In the genomic region with DNA sequence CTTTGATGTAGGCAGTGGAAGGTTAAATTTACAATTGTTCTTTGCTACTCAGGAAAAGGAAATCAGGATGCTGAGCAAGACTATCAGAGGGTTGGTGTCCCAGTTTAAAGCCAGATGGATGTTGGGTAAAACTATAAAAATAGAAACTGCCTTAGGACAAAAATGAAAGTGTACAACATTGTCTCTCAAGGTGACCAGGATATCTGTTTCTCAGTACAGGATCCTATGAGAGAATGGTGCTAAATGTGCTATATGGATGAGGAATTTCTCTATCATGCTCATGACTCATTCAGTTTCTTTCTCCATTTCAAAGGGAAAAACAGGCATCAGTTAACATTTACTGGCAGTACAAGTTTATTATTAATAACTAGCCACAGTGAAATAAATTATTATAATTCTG, we compare ENCODE assay signal across 14 cellular contexts.
DNase-seq lines count a peak whose midpoint lies in the region; ATAC-seq and TF ChIP-seq lines count a peak whose summit lies in the region.
"Had no signal": no experiment of that assay in that cellular context is flagged by ENCODE, and none has a peak within 500 bp of the region (broad histone marks: within the 10 kb centered on the region; RNA-seq: fewer than 3 reads in every experiment).

No MANE protein-coding gene starts in this region.

- intact Hi-C loops in Right ventricle myocardium inferior (cut with DNase I), result no loop called here

- H3K36me3 ChIP-seq in right atrium auricular region, result no peaks in the 10 kb centered on the region
- peaks cover 0 to 4% of the 10 kb centered on the region in 2 experiments for H3K36me3 ChIP-seq in SK-N-SH (replicated peaks in 1 of 2; ENCODE audit: control insufficient read depth in 1 of 2, insufficient read depth in 2 of 2, low read length in 1 of 2)

- CTCF ChIA-PET in SK-N-SH (lab: Yijun Ruan, JAX), result no interaction called here

- no peaks in the 10 kb centered on the region for H3K9me3 Mint-ChIP-seq in osteocyte (ENCODE audit: unreplicated experiment)
- H3K9me3 Mint-ChIP-seq: central memory CD8-positive, alpha-beta T cell; endodermal cell had no signal

- H3K36me3 Mint-ChIP-seq in osteocyte (ENCODE audit: unreplicated experiment), result no peaks in the 10 kb centered on the region

- no peaks in the 10 kb centered on the region for H3K4me1 ChIP-seq in right atrium auricular region
- H3K4me1 ChIP-seq in SK-N-SH (ENCODE audit: control insufficient read depth in 1 of 2, insufficient read depth in 2 of 2, low read depth in 1 of 2, low read length in 1 of 2), result no peaks in the 10 kb centered on the region

- POLR2A ChIA-PET in SK-N-SH (lab: Yijun Ruan, JAX), result no interaction called here

- no peaks in the 10 kb centered on the region; the same call in 1 of the 2 replicates for H3K79me2 ChIP-seq in SK-N-SH (ENCODE audit: insufficient read depth)

- DNase-seq in Right ventricle myocardium inferior (ENCODE audit: missing footprints) (no peak), right atrium auricular region (ENCODE audit: low spot score) (no peak), SK-N-SH (no peak), fibroblast of mammary gland (ENCODE audit: low read depth) (peak; percentile 49), osteocyte (ENCODE audit: extremely low spot score, unreplicated experiment) (no peak), COLO829 (ENCODE audit: low spot score) (no peak), NCI-H524 treated with DMSO at 0.1 percent for 48 hours (lab: John Stamatoyannopoulos, UW) (no peak), NCI-H2196 treated with DMSO at 0.1 percent for 48 hours (lab: John Stamatoyannopoulos, UW; ENCODE audit: unreplicated experiment) (no peak)
- DNase-seq: 8988T; activated CD4-positive, CD25-positive, alpha-beta regulatory T cell treated with anti-CD3 and anti-CD28 coated beads, Interleukin-2, amount 50 U/mL, for 72 hours; endodermal cell; SHP77 treated with DMSO at 0.1 percent for 48 hours; stimulated activated naive CD8-positive, alpha-beta T cell treated with anti-CD3 and anti-CD28 coated beads, Interleukin-15, amount 100 ng/mL, for 72 hours had no signal

- peak overlapping the region; percentile 54 for H3K27ac Mint-ChIP-seq in osteocyte (ENCODE audit: unreplicated experiment)
- H3K27ac Mint-ChIP-seq: endodermal cell; stimulated activated naive CD8-positive, alpha-beta T cell treated with anti-CD3 and anti-CD28 coated beads, Interleukin-15, amount 100 ng/mL, for 72 hours had no signal

- H2AFZ ChIP-seq in SK-N-SH (ENCODE audit: low read depth), result peak overlapping the region; percentile 26; the same call in 1 of the 2 replicates

- peak; percentile 39 for ATAC-seq in Right ventricle myocardium inferior
- ATAC-seq: stimulated activated naive CD8-positive, alpha-beta T cell treated with anti-CD3 and anti-CD28 coated beads, Interleukin-15, amount 100 ng/mL, for 72 hours had no signal

- no peaks in the 10 kb centered on the region for H3K9me3 ChIP-seq in right atrium auricular region
- no peaks in the 10 kb centered on the region; the same call in 1 of the 2 replicates for H3K9me3 ChIP-seq in SK-N-SH

- TF ChIP-seq CTCF in right atrium auricular region (IDR thresholded peaks at IDR 0.05) (no peak), SK-N-SH (IDR thresholded peaks at IDR 0.05) (no peak), fibroblast of mammary gland (conservative IDR thresholded peaks at IDR 0.05; ENCODE audit: control insufficient read depth, insufficient read depth, low read depth, low read length) (no peak), osteocyte (IDR thresholded peaks at IDR 0.05) (no peak)

- H3K4me3 ChIP-seq in right atrium auricular region (no peak overlapping the region), SK-N-SH (ENCODE audit: low read depth in 2 of 2, low read length in 1 of 2) (no peak overlapping the region), fibroblast of mammary gland (ENCODE audit: control insufficient read depth, low read depth, low read length) (no peak overlapping the region)

- no peak overlapping the region for H3K4me2 ChIP-seq in SK-N-SH

- no peak for TF ChIP-seq EP300 in SK-N-SH (IDR thresholded peaks at IDR 0.05; ENCODE audit: borderline replicate concordance in 1 of 2, low read depth in 1 of 2, low read length in 1 of 2)

- H3K27me3 ChIP-seq in right atrium auricular region (no peaks in the 10 kb centered on the region), SK-N-SH (ENCODE audit: insufficient read depth) (no peaks in the 10 kb centered on the region)

- TF ChIP-seq RAD21 in SK-N-SH (IDR thresholded peaks at IDR 0.05; ENCODE audit: low read length), result no peak

- H4K20me1 ChIP-seq in SK-N-SH (ENCODE audit: insufficient read depth), result no peaks in the 10 kb centered on the region

- no peaks in the 10 kb centered on the region for H3K27me3 Mint-ChIP-seq in osteocyte (ENCODE audit: unreplicated experiment)
- H3K27me3 Mint-ChIP-seq: central memory CD8-positive, alpha-beta T cell; stimulated activated naive CD8-positive, alpha-beta T cell treated with anti-CD3 and anti-CD28 coated beads, Interleukin-15, amount 100 ng/mL, for 72 hours had no signal

- H3F3A ChIP-seq in SK-N-SH (replicated peaks; ENCODE audit: insufficient read depth), result no peaks in the 10 kb centered on the region

- no peak overlapping the region for H3K27ac ChIP-seq in right atrium auricular region
- peak overlapping the region in 1 of 2 experiments; percentile 8; a peak in 1 of 4 replicates for H3K27ac ChIP-seq in SK-N-SH (ENCODE audit: low read depth in 2 of 2, low read length in 1 of 2)

- H3K9ac ChIP-seq in SK-N-SH, result no peak overlapping the region

- no peak overlapping the region for H3K4me3 Mint-ChIP-seq in osteocyte (ENCODE audit: unreplicated experiment)
- H3K4me3 Mint-ChIP-seq: central memory CD8-positive, alpha-beta T cell; endodermal cell; stimulated activated naive CD8-positive, alpha-beta T cell treated with anti-CD3 and anti-CD28 coated beads, Interleukin-15, amount 100 ng/mL, for 72 hours had no signal

- H3K9me2 ChIP-seq in SK-N-SH, result no peaks in the 10 kb centered on the region

- peaks cover 13% of the 10 kb centered on the region for H3K4me1 Mint-ChIP-seq in osteocyte (ENCODE audit: unreplicated experiment)
- H3K4me1 Mint-ChIP-seq: central memory CD8-positive, alpha-beta T cell; endodermal cell; stimulated activated naive CD8-positive, alpha-beta T cell treated with anti-CD3 and anti-CD28 coated beads, Interleukin-15, amount 100 ng/mL, for 72 hours had no signal

TF ChIP-seq in SK-N-SH, 30 proteins besides CTCF, POLR2A, EP300 and RAD21:
- TF ChIP-seq TAF1 (IDR thresholded peaks at IDR 0.05; ENCODE audit: borderline replicate concordance, low read depth, low read length) (no peak), FOSL2 (IDR thresholded peaks at IDR 0.05; ENCODE audit: borderline replicate concordance, low read depth) (0 out of 2 replicates have a peak, but pooled peaks have one; percentile 13)
